11 cellular contexts compared by ENCODE assay signal in genomic region chr3:128922804-128923459, GRCh38. TPM values are rescaled to one million over a fixed set of nuclear protein-coding genes. Genes with fewer than 3 reads are reported as not detected.
A peak's percentile ranks its signal among the peaks of the same experiment; 100 is the strongest.
DNase-seq lines count a peak whose midpoint lies in the region; ATAC-seq and TF ChIP-seq lines count a peak whose summit lies in the region.
"Had no signal": no experiment of that assay in that cellular context is flagged by ENCODE, and none has a peak within 500 bp of the region (broad histone marks: within the 10 kb centered on the region; RNA-seq: fewer than 3 reads in every experiment).

No MANE protein-coding gene starts in this region.

- ATAC-seq in left colon, result no peak
- ATAC-seq: right cardiac atrium had no signal

- H3K27me3 ChIP-seq in Loucy (ENCODE audit: insufficient read depth, low read length, poor library complexity, severe bottlenecking), result no peaks in the 10 kb centered on the region

- H3K9ac ChIP-seq in Loucy (ENCODE audit: low read depth, low read length, poor library complexity, severe bottlenecking), result peak overlapping the region; percentile 63

- H3K4me3 ChIP-seq in Loucy (ENCODE audit: low read length, poor library complexity, severe bottlenecking), result peak overlapping the region; percentile 63
- H3K4me3 ChIP-seq: coronary artery had no signal

- no peaks in the 10 kb centered on the region for H3K79me2 ChIP-seq in Loucy (ENCODE audit: insufficient read depth, low read length)

- peak overlapping the region; percentile 79 for H3K4me2 ChIP-seq in Loucy (ENCODE audit: low read depth, low read length, poor library complexity, severe bottlenecking)

- peaks cover 19% of the 10 kb centered on the region for H3K4me1 ChIP-seq in Loucy (ENCODE audit: insufficient read depth, low read length, poor library complexity, severe bottlenecking)

- no peaks in the 10 kb centered on the region for H3K36me3 ChIP-seq in Loucy (ENCODE audit: insufficient read depth, low read length)

- no peaks in the 10 kb centered on the region for H4K20me1 ChIP-seq in Loucy (ENCODE audit: insufficient read depth, low read length, poor library complexity, severe bottlenecking)

- peak; percentile 12 for TF ChIP-seq POLR2A in erythroblast (IDR thresholded peaks at IDR 0.05; ENCODE audit: low read length)

- peak overlapping the region; percentile 44 for H2AFZ ChIP-seq in Loucy (ENCODE audit: low read length)

- H3F3A ChIP-seq in Loucy (ENCODE audit: low read depth), result no peaks in the 10 kb centered on the region; the same call in 1 of the 2 replicates

- intact Hi-C loops in left colon (cut with DNase I, micrococcal nuclease), result no loop called here

- no peak for TF ChIP-seq CTCF in Loucy (conservative IDR thresholded peaks at IDR 0.05; ENCODE audit: low read length)

- DNase-seq in activated CD8-positive, alpha-beta memory T cell treated with anti-CD3 and anti-CD28 coated beads, Interleukin-2, amount 50 U/mL, for 1 hour (ENCODE audit: extremely low read depth), result peak; percentile 4
- DNase-seq in erythroblast (lab: John Stamatoyannopoulos, UW) (no peak), DMS 273 (lab: John Stamatoyannopoulos, UW; ENCODE audit: unreplicated experiment) (no peak), left colon (no peak), NCI-H1105 (lab: John Stamatoyannopoulos, UW) (no peak), SHP77 (lab: John Stamatoyannopoulos, UW) (no peak)
- peak; percentile 11 for DNase-seq in stimulated activated CD8-positive, alpha-beta memory T cell treated with anti-CD3 and anti-CD28 coated beads, Interleukin-15, amount 100 ng/mL, for 24 hours (ENCODE audit: low read depth)
- DNase-seq: NCI-H1436 treated with DMSO at 0.1 percent for 48 hours, right cardiac atrium had no signal

- peaks cover 22% of the 10 kb centered on the region; the same call in 1 of the 2 replicates for H3K9me3 ChIP-seq in Loucy (ENCODE audit: insufficient read depth, low read depth, low read length)

- H3K9me2 ChIP-seq in Loucy (replicated peaks; ENCODE audit: low read depth, low read length), result no peaks in the 10 kb centered on the region

RNA-seq across cellular contexts. Expression of gene ACAD9, which starts 43.5 kb away (rescaled TPM):
- 10 to 100 TPM; 33.0 to 44.8 TPM for total RNA-seq in left colon

Comparison
In these comparisons a context has a peak if more than half of its experiments do, and no peak if none do; other contexts are left out.
1. DNase-seq: peak in activated CD8-positive, alpha-beta memory T cell treated with anti-CD3 and anti-CD28 coated beads, Interleukin-2, amount 50 U/mL, for 1 hour (single experiment) and stimulated activated CD8-positive, alpha-beta memory T cell treated with anti-CD3 and anti-CD28 coated beads, Interleukin-15, amount 100 ng/mL, for 24 hours (single experiment); none in erythroblast (0 of 2), DMS 273 (single experiment), left colon (0 of 2), NCI-H1105 (single experiment) and SHP77 (0 of 2).